ENCODE assay signal across 32 cellular contexts in genomic region chr21:27158967-27159366, GRCh38.
"Had no signal": no experiment of that assay in that cellular context is flagged by ENCODE, and none has a peak within 500 bp of the region (broad histone marks: within the 10 kb centered on the region; RNA-seq: fewer than 3 reads in every experiment).

No MANE protein-coding gene starts in this region.

- H3K27ac ChIP-seq: adrenal gland, body of pancreas, breast epithelium, PC-9, RWPE1 had no signal

- H3K4me2 ChIP-seq: PC-9 had no signal

- H3K4me1 Mint-ChIP-seq: activated CD4-positive, alpha-beta T cell treated with anti-CD3 and anti-CD28 coated beads, Interleukin-2, amount 10 ng/mL, durations not matched to agents 24 days and 14 days; activated naive CD4-positive, alpha-beta T cell treated with anti-CD3 and anti-CD28 coated beads, Interleukin-2, amount 50 U/mL, for 24 hours; T-cell had no signal

- H3K36me3 ChIP-seq: adrenal gland, breast epithelium had no signal

- H3K4me1 ChIP-seq: adrenal gland, breast epithelium had no signal

- H3K27me3 Mint-ChIP-seq: activated CD4-positive, alpha-beta T cell treated with anti-CD3 and anti-CD28 coated beads, Interleukin-2, amount 10 ng/mL, durations not matched to agents 24 days and 14 days; activated CD8-positive, alpha-beta T cell treated with anti-CD3 and anti-CD28 coated beads for 36 hours; activated naive CD4-positive, alpha-beta T cell treated with anti-CD3 and anti-CD28 coated beads, Interleukin-2, amount 50 U/mL, for 24 hours; T-cell had no signal

- H3K36me3 Mint-ChIP-seq: activated naive CD4-positive, alpha-beta T cell treated with anti-CD3 and anti-CD28 coated beads, Interleukin-2, amount 50 U/mL, for 24 hours; T-cell had no signal

- H3K27ac Mint-ChIP-seq: activated CD4-positive, alpha-beta T cell treated with anti-CD3 and anti-CD28 coated beads, Interleukin-2, amount 10 ng/mL, durations not matched to agents 24 days and 14 days; activated CD8-positive, alpha-beta T cell treated with anti-CD3 and anti-CD28 coated beads for 36 hours; activated naive CD4-positive, alpha-beta T cell treated with anti-CD3 and anti-CD28 coated beads, Interleukin-2, amount 50 U/mL, for 24 hours; activated T-cell treated with anti-CD3 and anti-CD28 coated beads, Interleukin-2, amount 50 U/mL, for 72 hours; activated T-helper 2 cell treated with anti-CD3 and anti-CD28 coated beads, Interferon-gamma antibody, Interleukin-2, Interleukin-4, amounts not matched to agents 10 μg/mL and 5 μg/mL and 100 μg/mL, durations not matched to agents 14 hours and 24 hours and 36 hours; T-cell had no signal

- FAIRE-seq: astrocyte, K562, RCC 7860 had no signal

- H3K9me3 Mint-ChIP-seq: activated naive CD4-positive, alpha-beta T cell treated with anti-CD3 and anti-CD28 coated beads, Interleukin-2, amount 50 U/mL, for 24 hours had no signal

- H3K9me3 ChIP-seq: adrenal gland, body of pancreas, breast epithelium had no signal

- H2AFZ ChIP-seq: PC-9 had no signal

- ATAC-seq: activated CD8-positive, alpha-beta T cell treated with anti-CD3 and anti-CD28 coated beads for 36 hours; activated T-cell treated with anti-CD3 and anti-CD28 coated beads, Interleukin-2, amount 50 U/mL, for 72 hours; body of pancreas; K562; Right ventricle myocardium inferior; SK-N-SH treated with all-trans-retinoic acid at 6 μM for 48 hours; T-cell had no signal

- H3K4me3 Mint-ChIP-seq: activated CD4-positive, alpha-beta T cell treated with anti-CD3 and anti-CD28 coated beads, Interleukin-2, amount 10 ng/mL, durations not matched to agents 24 days and 14 days; activated CD8-positive, alpha-beta T cell treated with anti-CD3 and anti-CD28 coated beads for 36 hours; activated naive CD4-positive, alpha-beta T cell treated with anti-CD3 and anti-CD28 coated beads, Interleukin-2, amount 50 U/mL, for 24 hours; activated T-cell treated with anti-CD3 and anti-CD28 coated beads, Interleukin-2, amount 50 U/mL, for 72 hours; T-cell had no signal

- H3K27me3 ChIP-seq: adrenal gland, body of pancreas, breast epithelium had no signal

- H3K4me3 ChIP-seq: adrenal gland, body of pancreas, breast epithelium, K562, PC-9 had no signal

- DNase-seq: activated CD4-positive, alpha-beta T cell treated with anti-CD3 and anti-CD28 coated beads, Interleukin-2, amount 10 ng/mL, durations not matched to agents 24 days and 14 days; activated CD4-positive, alpha-beta T cell treated with anti-CD3 and anti-CD28 coated beads, Interleukin-2, amount 50 U/mL, for 4 hours; activated CD8-positive, alpha-beta T cell treated with anti-CD3 and anti-CD28 coated beads for 36 hours; activated gamma-delta T cell; activated naive CD4-positive, alpha-beta T cell treated with Interleukin-2 at 50 U/mL for 16 hours; activated T-cell treated with anti-CD3 and anti-CD28 coated beads, Interleukin-2, amount 50 U/mL, for 1 hour; activated T-cell treated with anti-CD3 and anti-CD28 coated beads, Interleukin-2, amount 50 U/mL, for 72 hours; adrenal gland; body of pancreas; IMR-90; NCI-H1092 treated with DMSO at 0.1 percent for 48 hours; NCI-H146; NCI-H187 treated with DMSO at 0.1 percent for 48 hours; NCI-H2081; NCI-H226; NCI-H446 treated with DMSO at 0.1 percent for 48 hours; NCI-H524; NCI-H69; PC-9; SIG-M5; T-cell; T-helper 2 cell; T-helper 9 cell had no signal
